23 cellular contexts compared by ENCODE assay signal in genomic region chr3:145939431-145939830, GRCh38.
A peak's percentile ranks its signal among the peaks of the same experiment; 100 is the strongest.
DNase-seq lines count a peak whose midpoint lies in the region; ATAC-seq and TF ChIP-seq lines count a peak whose summit lies in the region.
"Had no signal": no experiment of that assay in that cellular context is flagged by ENCODE, and none has a peak within 500 bp of the region (broad histone marks: within the 10 kb centered on the region; RNA-seq: fewer than 3 reads in every experiment).

No MANE protein-coding gene starts in this region.

- no peaks in the 10 kb centered on the region for H3K36me3 ChIP-seq in Caco-2 (ENCODE audit: control insufficient read depth, insufficient read depth, low read length)
- H3K36me3 ChIP-seq: heart left ventricle had no signal

- H3K36me3 Mint-ChIP-seq in Caco-2 (ENCODE audit: insufficient read depth, unreplicated experiment) = no peaks in the 10 kb centered on the region
- H3K36me3 Mint-ChIP-seq: CD14-positive monocyte had no signal

- ATAC-seq in HG03108 (IDR thresholded peaks at IDR 0.05; ENCODE audit: unreplicated experiment) (no peak), GM21423 (IDR thresholded peaks at IDR 0.05; ENCODE audit: unreplicated experiment) (no peak)
- ATAC-seq: heart left ventricle, left ventricle myocardium superior had no signal

- CTCF ChIA-PET in Caco-2 (lab: Charles Lee) = no interaction called here

- no peak for TF ChIP-seq CTCF in Caco-2 (IDR thresholded peaks at IDR 0.05; ENCODE audit: insufficient read depth in 1 of 2, low read depth in 1 of 2, low read length in 1 of 2, severe bottlenecking in 1 of 2, unreplicated experiment in 1 of 2)

- H3K9me3 Mint-ChIP-seq in Caco-2 (ENCODE audit: unreplicated experiment) = no peaks in the 10 kb centered on the region
- H3K9me3 Mint-ChIP-seq: activated CD4-positive, alpha-beta T cell treated with anti-CD3 and anti-CD28 coated beads, Interleukin-2, amount 10 ng/mL, durations not matched to agents 24 days and 14 days had no signal

- H3K27ac Mint-ChIP-seq in Caco-2 (ENCODE audit: unreplicated experiment) = no peak overlapping the region
- H3K27ac Mint-ChIP-seq: activated CD4-positive, alpha-beta T cell treated with anti-CD3 and anti-CD28 coated beads, Interleukin-2, amount 10 ng/mL, durations not matched to agents 24 days and 14 days; activated T-helper 1 cell treated with anti-CD3 and anti-CD28 coated beads, Interleukin-12 subunit alpha, Interleukin-12 subunit beta, Interleukin-2, Interleukin-4 antibody, amounts not matched to agents 30 ng/mL and 10 ng/mL and 1 ng/mL, durations not matched to agents 14 hours and 24 hours and 36 hours; CD14-positive monocyte had no signal

- no peaks in the 10 kb centered on the region for H3K9me3 ChIP-seq in Caco-2
- H3K9me3 ChIP-seq: heart left ventricle, SK-N-SH had no signal

- no peaks in the 10 kb centered on the region for H3K4me1 ChIP-seq in Caco-2
- H3K4me1 ChIP-seq: heart left ventricle had no signal

- intact Hi-C loops in Caco-2 (cut with micrococcal nuclease; ENCODE audit: unreplicated experiment) = no loop called here

- POLR2A ChIA-PET in Caco-2 (lab: Charles Lee) = no interaction called here

- peak; percentile 87 for DNase-seq in DMS153 treated with DMSO at 0.1 percent for 48 hours (lab: John Stamatoyannopoulos, UW; ENCODE audit: unreplicated experiment)
- peak; percentile 27 for DNase-seq in NCI-H1417 treated with DMSO at 0.1 percent for 48 hours (lab: John Stamatoyannopoulos, UW)
- DNase-seq in NCI-H69 (lab: John Stamatoyannopoulos, UW) = peak; percentile 97
- DNase-seq in left kidney (ENCODE audit: low read depth, low spot score) = peak; percentile 11
- no peak for DNase-seq in Caco-2
- DNase-seq in hepatic stellate cell (ENCODE audit: low spot score) = no peak
- DNase-seq: activated CD4-positive, alpha-beta T cell treated with anti-CD3 and anti-CD28 coated beads, Interleukin-2, amount 10 ng/mL, durations not matched to agents 24 days and 14 days; activated naive CD4-positive, alpha-beta T cell treated with anti-CD3 and anti-CD28 coated beads, Interleukin-2, amount 50 U/mL, for 16 hours; dermis blood vessel endothelial cell; DMS 273 treated with DMSO at 0.1 percent for 48 hours; GDM1; H7; heart left ventricle; left ventricle myocardium superior; MM.1S; NCI-H2029; RPMI8226; SK-N-SH; substantia nigra had no signal

- H3K4me3 Mint-ChIP-seq in Caco-2 (ENCODE audit: unreplicated experiment) = no peak overlapping the region
- H3K4me3 Mint-ChIP-seq: activated CD4-positive, alpha-beta T cell treated with anti-CD3 and anti-CD28 coated beads, Interleukin-2, amount 10 ng/mL, durations not matched to agents 24 days and 14 days; activated T-helper 1 cell treated with anti-CD3 and anti-CD28 coated beads, Interleukin-12 subunit alpha, Interleukin-12 subunit beta, Interleukin-2, Interleukin-4 antibody, amounts not matched to agents 30 ng/mL and 10 ng/mL and 1 ng/mL, durations not matched to agents 14 hours and 24 hours and 36 hours; CD14-positive monocyte had no signal

- H3K4me1 Mint-ChIP-seq in Caco-2 (ENCODE audit: low read depth, unreplicated experiment) = no peaks in the 10 kb centered on the region
- H3K4me1 Mint-ChIP-seq: activated CD4-positive, alpha-beta T cell treated with anti-CD3 and anti-CD28 coated beads, Interleukin-2, amount 10 ng/mL, durations not matched to agents 24 days and 14 days; CD14-positive monocyte had no signal

- H3K27me3 Mint-ChIP-seq in Caco-2 (ENCODE audit: insufficient read depth, unreplicated experiment) = peaks cover 4% of the 10 kb centered on the region
- H3K27me3 Mint-ChIP-seq: activated CD4-positive, alpha-beta T cell treated with anti-CD3 and anti-CD28 coated beads, Interleukin-2, amount 10 ng/mL, durations not matched to agents 24 days and 14 days had no signal

- BruUV-seq in Caco-2 (replicated peaks; lab: Mats Ljungman, UMichigan) = no TSS peak

- no peaks in the 10 kb centered on the region for H3K27me3 ChIP-seq in Caco-2 (replicated peaks; ENCODE audit: control insufficient read depth, insufficient read depth, low read length)
- H3K27me3 ChIP-seq: heart left ventricle had no signal

- H3K4me3 ChIP-seq in Caco-2 (ENCODE audit: low read depth, low read length) = no peak overlapping the region
- H3K4me3 ChIP-seq: heart left ventricle had no signal

Comparison
In these comparisons a context has a peak if more than half of its experiments do, and no peak if none do; other contexts are left out.
1. DNase-seq: peak in DMS153 treated with DMSO at 0.1 percent for 48 hours (single experiment), NCI-H1417 treated with DMSO at 0.1 percent for 48 hours (single experiment), NCI-H69 (single experiment) and left kidney (single experiment); none in Caco-2 (0 of 2) and hepatic stellate cell (single experiment).